ENCODE assay signal across 2 cellular contexts in genomic region chrX:105038672-105039328, GRCh38.
A peak's percentile ranks its signal among the peaks of the same experiment; 100 is the strongest.
TF ChIP-seq lines count a peak whose summit lies in the region.

No MANE protein-coding gene starts in this region.

TF ChIP-seq in liver, 16 proteins besides CTCF, POLR2A, EP300 and RAD21 (continued from another document):
- peak; percentile 88 to 93 for TF ChIP-seq HNF4A (conservative IDR thresholded peaks at IDR 0.05)
- no peak for TF ChIP-seq TAF1 (conservative IDR thresholded peaks at IDR 0.05)

TF ChIP-seq in HepG2, 621 proteins besides CTCF, POLR2A, EP300 and RAD21 (continued from another document):
- TF ChIP-seq ETV6 (CRISPR knock-in tag; conservative IDR thresholded peaks at IDR 0.05) (no peak), RFX3 (CRISPR knock-in tag; IDR thresholded peaks at IDR 0.05) (no peak), ZNF746 (CRISPR knock-in tag; IDR thresholded peaks at IDR 0.05) (no peak), ZNF564 (CRISPR knock-in tag; IDR thresholded peaks at IDR 0.05) (no peak)
